In genomic region chr12:112705037-112705632, GRCh38 we compare ENCODE assay signal across 18 cellular contexts.
DNase-seq lines count a peak whose midpoint lies in the region; ATAC-seq, FAIRE-seq and TF ChIP-seq lines count a peak whose summit lies in the region.
"Had no signal": no experiment of that assay in that cellular context is flagged by ENCODE, and none has a peak within 500 bp of the region (broad histone marks: within the 10 kb centered on the region; RNA-seq: fewer than 3 reads in every experiment).

No MANE protein-coding gene starts in this region.

- FAIRE-seq in bronchial epithelial cell (lab: Jason Lieb, UNC) = no peak

- no peaks in the 10 kb centered on the region for H3K36me3 Mint-ChIP-seq in natural killer cell
- H3K36me3 Mint-ChIP-seq: IgD-negative memory B cell had no signal

- no peaks in the 10 kb centered on the region for H3K36me3 ChIP-seq in bronchial epithelial cell (ENCODE audit: control insufficient read depth, insufficient read depth, low read length)
- H3K36me3 ChIP-seq: BLaER1, thoracic aorta had no signal

- ATAC-seq in natural killer cell = no peak

- no peaks in the 10 kb centered on the region for H3K27me3 ChIP-seq in bronchial epithelial cell (ENCODE audit: control insufficient read depth, insufficient read depth, low read length)
- H3K27me3 ChIP-seq: BLaER1 had no signal

- H3K4me3 ChIP-seq in bronchial epithelial cell (ENCODE audit: low read depth, low read length) = no peak overlapping the region
- H3K4me3 ChIP-seq: BLaER1, thoracic aorta had no signal

- no peak overlapping the region for H3K4me3 Mint-ChIP-seq in natural killer cell

- H3K9me3 Mint-ChIP-seq in natural killer cell = no peaks in the 10 kb centered on the region
- H3K9me3 Mint-ChIP-seq: IgD-negative memory B cell had no signal

- no peak overlapping the region for H3K27ac Mint-ChIP-seq in natural killer cell
- H3K27ac Mint-ChIP-seq: IgD-negative memory B cell had no signal

- intact Hi-C loops in natural killer cell (cut with micrococcal nuclease) = no loop called here

- H3K27me3 Mint-ChIP-seq in natural killer cell (ENCODE audit: low read depth in 2 of 2) = peaks cover 14 to 22% of the 10 kb centered on the region in 2 donors

- TF ChIP-seq CTCF in bronchial epithelial cell (IDR thresholded peaks at IDR 0.05; ENCODE audit: insufficient read depth, low read length, severe bottlenecking) (no peak), natural killer cell (IDR thresholded peaks at IDR 0.05) (no peak)

- no peaks in the 10 kb centered on the region for H3K4me1 Mint-ChIP-seq in natural killer cell
- H3K4me1 Mint-ChIP-seq: IgD-negative memory B cell had no signal

- DNase-seq in G401 (ENCODE audit: low spot score) (peak; percentile 10), M059J (ENCODE audit: low read depth) (peak; percentile 15), bronchial epithelial cell (ENCODE audit: low read depth) (peak; percentile 49), kidney tubule cell (ENCODE audit: low spot score) (peak; percentile 9), GF-D8 (lab: John Stamatoyannopoulos, UW) (no peak), natural killer cell (no peak), pons (ENCODE audit: low spot score) (no peak)
- DNase-seq: activated CD4-positive, alpha-beta T cell treated with anti-CD3 and anti-CD28 coated beads, Interleukin-2, amount 50 U/mL, for 1 hour; activated naive CD4-positive, alpha-beta T cell; anterior cingulate cortex; Calu3; cerebellar nuclear complex; NCI-H2029 treated with DMSO at 0.1 percent for 48 hours; RPMI8226; stimulated activated CD4-positive, alpha-beta T cell treated with anti-CD3 and anti-CD28 coated beads, Interleukin-12 subunit alpha, Interleukin-12 subunit beta, amount 100 ng/mL, for 4 hours had no signal

- in situ Hi-C loops in G401 (cut with HindIII; ENCODE audit: low sequenced_read_pairs) = no loop called here

Comparison
In these comparisons a context has a peak if more than half of its experiments do, and no peak if none do; other contexts are left out.
1. DNase-seq: peak in G401 (single experiment), M059J (single experiment), bronchial epithelial cell (single experiment) and kidney tubule cell (single experiment); none in GF-D8 (single experiment), natural killer cell (single experiment) and pons (single experiment).